Comparison of ENCODE assay signal across 1 cellular context in genomic region chr14:98785578-98785977, GRCh38.
A peak's percentile ranks its signal among the peaks of the same experiment; 100 is the strongest.
TF ChIP-seq lines count a peak whose summit lies in the region.

No MANE protein-coding gene starts in this region.

TF ChIP-seq in H1, 55 proteins besides CTCF, POLR2A, EP300 and RAD21:
- peak; percentile 96 for TF ChIP-seq CHD7 (IDR thresholded peaks at IDR 0.05; ENCODE audit: insufficient replicate concordance, low read length)
- TF ChIP-seq SIRT6 (IDR thresholded peaks at IDR 0.05; ENCODE audit: low read length): no peak
